8 cellular contexts compared by ENCODE assay signal in genomic region chr1:225428879-225429455, GRCh38. TPM values are rescaled to one million over a fixed set of nuclear protein-coding genes. Genes with fewer than 3 reads are reported as not detected.
DNase-seq lines count a peak whose midpoint lies in the region; ATAC-seq and TF ChIP-seq lines count a peak whose summit lies in the region.

No MANE protein-coding gene starts in this region.

- no peaks in the 10 kb centered on the region for H3K9me3 ChIP-seq in CD8-positive, alpha-beta T cell (ENCODE audit: low read length)
- H3K9me3 ChIP-seq in iPS-18c (ENCODE audit: control insufficient read depth, insufficient read depth, low read length) (peaks cover 3% of the 10 kb centered on the region), thoracic aorta (no peaks in the 10 kb centered on the region)

- H3K27me3 Mint-ChIP-seq in CD8-positive, alpha-beta T cell (ENCODE audit: low read depth) = no peaks in the 10 kb centered on the region
- peaks cover 2% of the 10 kb centered on the region for H3K27me3 Mint-ChIP-seq in activated CD4-positive, alpha-beta memory T cell treated with anti-CD3 and anti-CD28 coated beads, Interleukin-2, amount 10 ng/mL, durations not matched to agents 7 days and 5 days

- CTCF ChIA-PET in CD8-positive, alpha-beta T cell (lab: Charles Lee) = interaction anchor here (0.8 to 4.3 kb wide), 4 partner anchors 16 to 46 kb away, joined by 4 to 20 read pairs (median 5); no protein-coding TSS in a partner anchor
- CTCF ChIA-PET in activated CD4-positive, alpha-beta memory T cell treated with anti-CD3 and anti-CD28 coated beads, Interleukin-2, amount 10 ng/mL, durations not matched to agents 7 days and 5 days (lab: Charles Lee) = interaction anchor here (0.6 to 6.8 kb wide), 10 partner anchors 10 to 904 kb away, joined by 3 to 92 read pairs (median 4); partner anchors contain the start of gene H3-3A

- peaks cover 14% of the 10 kb centered on the region for H3K36me3 Mint-ChIP-seq in CD8-positive, alpha-beta T cell
- peaks cover 18% of the 10 kb centered on the region for H3K36me3 Mint-ChIP-seq in activated CD4-positive, alpha-beta memory T cell treated with anti-CD3 and anti-CD28 coated beads, Interleukin-2, amount 10 ng/mL, durations not matched to agents 7 days and 5 days (ENCODE audit: low read depth)

- no peak for TF ChIP-seq CTCF in CD8-positive, alpha-beta T cell (IDR thresholded peaks at IDR 0.05)
- no peak for TF ChIP-seq CTCF in thoracic aorta (IDR thresholded peaks at IDR 0.05)

- peak overlapping the region; percentile 69 for H3K27ac ChIP-seq in CD8-positive, alpha-beta T cell (ENCODE audit: low read depth, low read length)
- peak overlapping the region in 1 of 2 donors; percentile 85 for H3K27ac ChIP-seq in thoracic aorta

- peaks cover 37% of the 10 kb centered on the region for H3K4me1 Mint-ChIP-seq in CD8-positive, alpha-beta T cell (ENCODE audit: low read depth)
- peaks cover 47% of the 10 kb centered on the region for H3K4me1 Mint-ChIP-seq in activated CD4-positive, alpha-beta memory T cell treated with anti-CD3 and anti-CD28 coated beads, Interleukin-2, amount 10 ng/mL, durations not matched to agents 7 days and 5 days

- H3K4me3 Mint-ChIP-seq in CD8-positive, alpha-beta T cell = peak overlapping the region; percentile 93
- peak overlapping the region; percentile 89 for H3K4me3 Mint-ChIP-seq in activated CD4-positive, alpha-beta memory T cell treated with anti-CD3 and anti-CD28 coated beads, Interleukin-2, amount 10 ng/mL, durations not matched to agents 7 days and 5 days

- no peaks in the 10 kb centered on the region for H3K27me3 ChIP-seq in CD8-positive, alpha-beta T cell (ENCODE audit: insufficient read depth, low read length)
- no peaks in the 10 kb centered on the region for H3K27me3 ChIP-seq in thoracic aorta (replicated peaks; ENCODE audit: insufficient read depth)

- H3K4me3 ChIP-seq in CD8-positive, alpha-beta T cell (ENCODE audit: low read depth, low read length) = peak overlapping the region; percentile 80
- peak overlapping the region; percentile 89 for H3K4me3 ChIP-seq in iPS-18c (ENCODE audit: insufficient read depth, low read depth, low read length)
- peak overlapping the region; percentile 94 for H3K4me3 ChIP-seq in thoracic aorta

- H3K27ac Mint-ChIP-seq in CD8-positive, alpha-beta T cell = peak overlapping the region; percentile 91
- H3K27ac Mint-ChIP-seq in activated CD4-positive, alpha-beta memory T cell treated with anti-CD3 and anti-CD28 coated beads, Interleukin-2, amount 10 ng/mL, durations not matched to agents 7 days and 5 days = peak overlapping the region; percentile 89

- H3K4me1 ChIP-seq in CD8-positive, alpha-beta T cell (ENCODE audit: insufficient read depth, low read length) = peaks cover 32% of the 10 kb centered on the region
- H3K4me1 ChIP-seq in thoracic aorta (ENCODE audit: control insufficient read depth in 1 of 2, low read depth in 2 of 2) = peaks cover 13 to 38% of the 10 kb centered on the region in 2 donors

- no peaks in the 10 kb centered on the region for H3K9me3 Mint-ChIP-seq in CD8-positive, alpha-beta T cell
- H3K9me3 Mint-ChIP-seq in activated CD4-positive, alpha-beta memory T cell treated with anti-CD3 and anti-CD28 coated beads, Interleukin-2, amount 10 ng/mL, durations not matched to agents 7 days and 5 days = no peaks in the 10 kb centered on the region

- POLR2A ChIA-PET in CD8-positive, alpha-beta T cell (lab: Charles Lee) = interaction anchor here (0.6 to 6.2 kb wide), 12 partner anchors 12 to 633 kb away, joined by 3 to 111 read pairs (median 6); partner anchors contain the start of genes H3-3A, SDE2, SRP9 and TMEM63A
- POLR2A ChIA-PET in activated CD4-positive, alpha-beta memory T cell treated with anti-CD3 and anti-CD28 coated beads, Interleukin-2, amount 10 ng/mL, durations not matched to agents 7 days and 5 days (lab: Charles Lee) = interaction anchor here (1.1 to 11.8 kb wide), 21 partner anchors 7 to 681 kb away, joined by 3 to 338 read pairs (median 13); partner anchors contain the start of genes H3-3A, PYCR2, SDE2 and SRP9

- intact Hi-C loops in CD8-positive, alpha-beta T cell (cut with DNase I, micrococcal nuclease) = loop anchor here (1.0 to 10.0 kb wide), 11 partner anchors 15 to 1584 kb away; partner anchors contain the start of genes H3-3A (in 2 of the 2), LIN9 (in 2 of the 2), SDE2 (in 2 of the 2) and SRP9 (in 2 of the 2)
- intact Hi-C loops in posterior vena cava (cut with DNase I) = no loop called here

- DNase-seq in CD8-positive, alpha-beta T cell = no peak
- DNase-seq in activated CD4-positive, alpha-beta memory T cell treated with anti-CD3 and anti-CD28 coated beads, Interleukin-2, amount 10 ng/mL, durations not matched to agents 7 days and 5 days = no peak
- no peak for DNase-seq in thoracic aorta (ENCODE audit: low spot score)
- DNase-seq in stimulated activated CD8-positive, alpha-beta memory T cell treated with anti-CD3 and anti-CD28 coated beads, Interleukin-4, amount 100 ng/mL, for 48 hours = no peak
- no peak for DNase-seq in posterior vena cava (ENCODE audit: low spot score)
- DNase-seq in NCI-H1436 treated with DMSO at 0.1 percent for 48 hours (lab: John Stamatoyannopoulos, UW) = no peak

- H3K36me3 ChIP-seq in CD8-positive, alpha-beta T cell (ENCODE audit: insufficient read depth, low read length) = no peaks in the 10 kb centered on the region
- H3K36me3 ChIP-seq in thoracic aorta = no peaks in the 10 kb centered on the region

- no peak for ATAC-seq in CD8-positive, alpha-beta T cell
- ATAC-seq in HG03159 (IDR thresholded peaks at IDR 0.05; ENCODE audit: unreplicated experiment) (peak; percentile 6), thoracic aorta (ENCODE audit: insufficient number of reproducible peaks, low FRiP score, low read depth) (no peak)

RNA-seq across cellular contexts. Expression of gene LBR, which starts 1.1 kb away (rescaled TPM):
- 100 to 1,000 TPM; 105 TPM for total RNA-seq in CD8-positive, alpha-beta T cell
- 100 to 1,000 TPM; 251 to 259 TPM for total RNA-seq in activated CD4-positive, alpha-beta memory T cell treated with anti-CD3 and anti-CD28 coated beads, Interleukin-2, amount 10 ng/mL, durations not matched to agents 7 days and 5 days
- total RNA-seq in thoracic aorta = 10 to 100 TPM; 39.1 to 51.7 TPM
- 10 to 100 TPM; 52.4 to 61.3 TPM for total RNA-seq in posterior vena cava

Comparison
In these comparisons a context has a peak if more than half of its experiments do, and no peak if none do; other contexts are left out.
1. intact Hi-C loops: an anchor here in CD8-positive, alpha-beta T cell (1.0 to 10.0 kb wide); none called in posterior vena cava.